In the genomic region with DNA sequence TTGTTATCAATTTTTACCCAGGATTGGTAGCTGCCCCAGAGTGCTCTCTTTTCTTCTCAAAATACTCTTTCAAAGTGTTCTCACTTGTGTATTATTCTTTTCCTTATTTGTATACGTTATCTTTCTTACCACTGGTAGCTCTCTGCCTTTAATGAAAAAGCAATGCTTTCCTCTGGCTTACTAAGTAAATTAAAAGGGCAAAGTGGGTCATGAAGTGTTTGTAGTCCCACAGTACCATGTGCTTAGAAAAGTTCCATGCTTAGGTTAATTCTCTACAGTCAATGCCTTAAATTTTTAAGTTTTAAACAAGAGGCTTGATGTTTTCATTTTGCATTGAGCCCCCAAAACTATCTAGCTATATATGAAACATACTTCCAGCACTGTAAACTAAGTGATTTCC, we compare ENCODE assay signal across 8 cellular contexts.
"Had no signal": no experiment of that assay in that cellular context is flagged by ENCODE, and none has a peak within 500 bp of the region (broad histone marks: within the 10 kb centered on the region; RNA-seq: fewer than 3 reads in every experiment).

No MANE protein-coding gene starts in this region.

- H3K4me3 ChIP-seq: GM12878 had no signal

- DNase-seq: GDM1, GF-D8 had no signal

- FAIRE-seq: G401.6, GM12878, GM12891, GM12892, GM18507, GM19239 had no signal

- ATAC-seq: GM12878 had no signal
